In the genomic region with DNA sequence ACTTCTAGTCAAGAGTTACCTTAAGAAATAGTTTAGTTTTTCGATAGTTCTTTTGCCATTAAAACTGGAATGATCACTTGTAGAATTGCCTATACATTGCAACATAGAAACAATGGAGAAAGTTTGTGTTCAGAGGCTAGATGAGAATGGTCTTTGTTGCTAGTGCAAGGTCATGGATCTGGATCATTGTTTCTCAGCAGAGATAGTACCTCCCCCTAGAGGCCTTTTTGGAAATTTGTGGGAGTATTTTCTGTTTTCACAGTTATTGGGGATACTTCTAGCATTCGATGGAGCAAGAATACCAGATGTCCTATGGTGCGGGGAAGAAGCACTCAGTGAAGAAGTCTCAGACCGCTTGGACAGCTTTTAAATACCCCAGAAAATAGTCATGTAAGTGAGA, we compare ENCODE assay signal across 9 cellular contexts.
DNase-seq lines count a peak whose midpoint lies in the region; ATAC-seq, FAIRE-seq and TF ChIP-seq lines count a peak whose summit lies in the region.
"Had no signal": no experiment of that assay in that cellular context is flagged by ENCODE, and none has a peak within 500 bp of the region (broad histone marks: within the 10 kb centered on the region; RNA-seq: fewer than 3 reads in every experiment).

No MANE protein-coding gene starts in this region.

- peak; percentile 61 to 76 for TF ChIP-seq RAD21 in A549 (conservative IDR thresholded peaks at IDR 0.05 in 1 of 2, IDR thresholded peaks at IDR 0.05 in 1 of 2)
- TF ChIP-seq RAD21 in SK-N-SH (IDR thresholded peaks at IDR 0.05; ENCODE audit: low read length): peak; percentile 55

- H3K27ac ChIP-seq in A549 (no peak overlapping the region), SK-N-SH (ENCODE audit: low read depth in 2 of 2, low read length in 1 of 2) (no peak overlapping the region)

- H3K9ac ChIP-seq in SK-N-SH: no peak overlapping the region

- no peak overlapping the region for H3K4me3 ChIP-seq in A549
- no peak overlapping the region for H3K4me3 ChIP-seq in SK-N-SH (ENCODE audit: low read depth in 2 of 2, low read length in 1 of 2)

- H3K4me2 ChIP-seq in A549 (no peak overlapping the region), SK-N-SH (no peak overlapping the region)

- TF ChIP-seq CTCF in A549 (IDR thresholded peaks at IDR 0.05): peak; percentile 60
- peak; percentile 68 for TF ChIP-seq CTCF in SK-N-SH (IDR thresholded peaks at IDR 0.05)

- H2AFZ ChIP-seq in SK-N-SH (ENCODE audit: low read depth): 0 out of 2 replicates have a peak overlapping the region, but pooled peaks have one; percentile 7

- H4K20me1 ChIP-seq in SK-N-SH (ENCODE audit: insufficient read depth): no peaks in the 10 kb centered on the region

- FAIRE-seq in A549 (lab: Jason Lieb, UNC): peak; percentile 78
- peak; percentile 48 for FAIRE-seq in GM18507 (lab: Jason Lieb, UNC)

- H3K36me3 ChIP-seq in SK-N-SH (replicated peaks in 1 of 2; ENCODE audit: control insufficient read depth in 1 of 2, insufficient read depth in 2 of 2, low read length in 1 of 2): no peaks in the 10 kb centered on the region

- no peaks in the 10 kb centered on the region for H3K9me2 ChIP-seq in SK-N-SH

- no peak for TF ChIP-seq EP300 in A549 (IDR thresholded peaks at IDR 0.05)
- no peak for TF ChIP-seq EP300 in SK-N-SH (IDR thresholded peaks at IDR 0.05; ENCODE audit: borderline replicate concordance in 1 of 2, low read depth in 1 of 2, low read length in 1 of 2)

- POLR2A ChIA-PET in A549 (lab: Yijun Ruan, JAX): no interaction called here
- POLR2A ChIA-PET in SK-N-SH (lab: Yijun Ruan, JAX): no interaction called here

- peak in 1 of 2 experiments; percentile 32 for DNase-seq in A549 (ENCODE audit: low read depth in 1 of 2, low spot score in 1 of 2)
- DNase-seq in GM18507 (ENCODE audit: extremely low spot score, insufficient read length, low read depth): no peak
- DNase-seq in SK-N-SH: peak; percentile 7
- peak; percentile 31 for DNase-seq in glomerular endothelial cell (ENCODE audit: extremely low read depth, low read depth, low spot score)
- DNase-seq in stimulated activated CD4-positive, alpha-beta T cell treated with anti-CD3 and anti-CD28 coated beads, Interleukin-4, amount 100 ng/mL, for 24 hours: no peak
- no peak for DNase-seq in activated naive CD4-positive, alpha-beta T cell (lab: John Stamatoyannopoulos, UW)
- DNase-seq in stimulated activated CD4-positive, alpha-beta T cell treated with anti-CD3 and anti-CD28 coated beads, Interleukin-2, amount 100 ng/mL, for 24 hours: no peak
- DNase-seq: NCI-H2029 had no signal

- no peaks in the 10 kb centered on the region for H3F3A ChIP-seq in SK-N-SH (replicated peaks; ENCODE audit: insufficient read depth)

- CTCF ChIA-PET in A549 (lab: Yijun Ruan, JAX) (interaction anchor here (0.6 to 1.3 kb wide), 7 partner anchors 11 to 127 kb away, joined by 3 to 4 read pairs (median 3); no protein-coding TSS in a partner anchor), SK-N-SH (lab: Yijun Ruan, JAX) (no interaction called here)

- no peaks in the 10 kb centered on the region for H3K4me1 ChIP-seq in A549
- H3K4me1 ChIP-seq in SK-N-SH (ENCODE audit: control insufficient read depth in 1 of 2, insufficient read depth in 2 of 2, low read depth in 1 of 2, low read length in 1 of 2): no peaks in the 10 kb centered on the region

- no peak for TF ChIP-seq POLR2A in A549 (IDR thresholded peaks at IDR 0.05; ENCODE audit: low read length)

- H3K9me3 ChIP-seq in A549: no peaks in the 10 kb centered on the region
- H3K9me3 ChIP-seq in SK-N-SH: no peaks in the 10 kb centered on the region

- no peaks in the 10 kb centered on the region for H3K79me2 ChIP-seq in SK-N-SH (ENCODE audit: insufficient read depth)

- ATAC-seq in A549 (peak in 1 of 2 experiments; percentile 77; a peak in 4 of 6 replicates), HG03432 (IDR thresholded peaks at IDR 0.05; ENCODE audit: unreplicated experiment) (no peak)

- H3K27me3 ChIP-seq in SK-N-SH (ENCODE audit: insufficient read depth): no peaks in the 10 kb centered on the region

- 64% methylated on average over 4 of the region's 4 CpGs for WGBS in A549 (ENCODE audit: missing lambda C conversion rate)
- 31% methylated on average over 4 of the region's 4 CpGs for WGBS in SK-N-SH (ENCODE audit: low lambda C conversion rate)

TF ChIP-seq in A549, 52 proteins besides CTCF, POLR2A, EP300 and RAD21:
- no peak for TF ChIP-seq GATA3 (IDR thresholded peaks at IDR 0.05; ENCODE audit: borderline replicate concordance)
- TF ChIP-seq HOXB5 (CRISPR knock-in tag; IDR thresholded peaks at IDR 0.05): no peak
- no peak for TF ChIP-seq USF2 (IDR thresholded peaks at IDR 0.05)
- TF ChIP-seq FOSB (CRISPR knock-in tag; IDR thresholded peaks at IDR 0.05): no peak
- TF ChIP-seq SMC3 (IDR thresholded peaks at IDR 0.05): peak; percentile 65

TF ChIP-seq in SK-N-SH, 30 proteins besides CTCF, POLR2A, EP300 and RAD21:
- no peak for TF ChIP-seq USF2 (IDR thresholded peaks at IDR 0.05; ENCODE audit: borderline replicate concordance, low read depth, low read length)
- peak; percentile 42; the same call in 1 of the 2 replicates for TF ChIP-seq SMC3 (IDR thresholded peaks at IDR 0.05; ENCODE audit: low read depth, low read length)
- TF ChIP-seq EZH2phosphoT487 (IDR thresholded peaks at IDR 0.05; ENCODE audit: borderline replicate concordance, low read depth): no peak
- TF ChIP-seq FOSL2 (IDR thresholded peaks at IDR 0.05; ENCODE audit: borderline replicate concordance, low read depth): no peak
- no peak for TF ChIP-seq FOXM1 (IDR thresholded peaks at IDR 0.05; ENCODE audit: low read depth)
- no peak for TF ChIP-seq TEAD4 (IDR thresholded peaks at IDR 0.05; ENCODE audit: borderline replicate concordance, insufficient read depth)
- no peak for TF ChIP-seq NFIC (IDR thresholded peaks at IDR 0.05; ENCODE audit: borderline replicate concordance)

Comparison
In these comparisons a context has a peak if more than half of its experiments do, and no peak if none do; other contexts are left out.
1. DNase-seq: peak in SK-N-SH (single experiment) and glomerular endothelial cell (single experiment); none in GM18507 (single experiment), stimulated activated CD4-positive, alpha-beta T cell treated with anti-CD3 and anti-CD28 coated beads, Interleukin-4, amount 100 ng/mL, for 24 hours (single experiment), activated naive CD4-positive, alpha-beta T cell (0 of 4) and stimulated activated CD4-positive, alpha-beta T cell treated with anti-CD3 and anti-CD28 coated beads, Interleukin-2, amount 100 ng/mL, for 24 hours (0 of 2).
2. Of the 12 proteins assayed by ChIP-seq in both A549 and SK-N-SH: peak only in A549: none; only in SK-N-SH: none; in both: CTCF, RAD21 and SMC3; in neither: 9.